ENCODE assay signal across 1 cellular context in genomic region chrX:9466711-9467110, GRCh38.
TF ChIP-seq lines count a peak whose summit lies in the region.

No MANE protein-coding gene starts in this region.

TF ChIP-seq in H1, 55 proteins besides CTCF, POLR2A, EP300 and RAD21 (continued from another document):
- TF ChIP-seq CHD7 (IDR thresholded peaks at IDR 0.05; ENCODE audit: insufficient replicate concordance, low read length) (no peak), CTBP2 (IDR thresholded peaks at IDR 0.05; ENCODE audit: borderline replicate concordance, insufficient read depth, insufficient read length, low read length) (no peak), GTF2F1 (IDR thresholded peaks at IDR 0.05; ENCODE audit: borderline replicate concordance, low read depth, low read length) (no peak), NANOG (IDR thresholded peaks at IDR 0.05; ENCODE audit: insufficient read depth, low read depth, low read length, poor library complexity, severe bottlenecking) (no peak), CREB1 (IDR thresholded peaks at IDR 0.05) (no peak), NRF1 (IDR thresholded peaks at IDR 0.05; ENCODE audit: low read depth, low read length) (no peak), CBX5 (IDR thresholded peaks at IDR 0.05; ENCODE audit: low read depth, low read length) (no peak)
